ENCODE assay signal across 2 cellular contexts in genomic region chr19:55599468-55600335, GRCh38.
TF ChIP-seq lines count a peak whose summit lies in the region.

Gene FIZ1, minus strand, starts transcription at chr19:55599517. Its CDS starts 1,652 bp downstream, at chr19:55597865.
Gene ZNF524, plus strand, starts transcription at chr19:55600288. Its CDS starts 1,825 bp downstream, at chr19:55602113.

TF ChIP-seq in IMR-90, 13 proteins besides CTCF, POLR2A, EP300 and RAD21:
- TF ChIP-seq RFX5 (IDR thresholded peaks at IDR 0.05; ENCODE audit: low read depth, low read length) (no peak), FOS (IDR thresholded peaks at IDR 0.05; ENCODE audit: low read depth, low read length) (no peak), SMC3 (IDR thresholded peaks at IDR 0.05; ENCODE audit: low read depth, low read length) (no peak), CHD1 (IDR thresholded peaks at IDR 0.05; ENCODE audit: low read depth, low read length) (peak; percentile 81; the same call in 1 of the 2 replicates), MXI1 (IDR thresholded peaks at IDR 0.05; ENCODE audit: borderline replicate concordance, low read depth, low read length) (no peak), ELK1 (IDR thresholded peaks at IDR 0.05; ENCODE audit: borderline replicate concordance, low read depth, low read length) (no peak), USF2 (IDR thresholded peaks at IDR 0.05; ENCODE audit: low read depth, low read length) (no peak), MAZ (IDR thresholded peaks at IDR 0.05; ENCODE audit: borderline replicate concordance, low read depth, low read length) (peak; percentile 96), BHLHE40 (IDR thresholded peaks at IDR 0.05; ENCODE audit: low read depth, low read length) (0 out of 2 replicates have a peak, but pooled peaks have one; percentile 15)

TF ChIP-seq in endothelial cell of umbilical vein, 7 proteins besides CTCF, POLR2A, EP300 and RAD21:
- TF ChIP-seq EZH2 (IDR thresholded peaks at IDR 0.05; ENCODE audit: borderline replicate concordance, low read depth, low read length, severe bottlenecking) (no peak), POLR2AphosphoS5 (IDR thresholded peaks at IDR 0.05; ENCODE audit: insufficient read depth, low read depth, low read length) (peak; percentile 63)
